In the genomic region with DNA sequence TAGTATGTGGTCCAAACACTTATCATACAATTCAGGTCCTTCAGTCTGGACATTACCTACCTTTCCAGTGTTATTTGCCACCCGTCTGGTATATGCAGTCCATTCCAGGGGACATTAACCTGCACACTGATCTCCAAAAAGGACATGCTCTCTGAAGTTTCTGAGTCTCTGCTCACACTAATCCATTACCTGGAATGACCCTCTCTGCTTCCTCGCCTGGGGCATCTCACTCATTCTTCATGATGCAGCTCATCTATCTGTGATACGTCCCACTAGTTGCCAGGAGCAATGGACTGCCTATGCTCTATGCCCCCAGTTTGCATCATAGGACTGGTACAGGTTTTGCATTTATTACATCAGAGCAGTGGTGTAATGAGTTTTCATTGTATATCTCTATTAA, we compare ENCODE assay signal across 13 cellular contexts.
"Had no signal": no experiment of that assay in that cellular context is flagged by ENCODE, and none has a peak within 500 bp of the region (broad histone marks: within the 10 kb centered on the region; RNA-seq: fewer than 3 reads in every experiment).

No MANE protein-coding gene starts in this region.

- H3K36me3 ChIP-seq: upper lobe of left lung had no signal

- H3K27ac Mint-ChIP-seq: activated naive CD4-positive, alpha-beta T cell treated with anti-CD3 and anti-CD28 coated beads, Interleukin-2, amount 50 U/mL, for 24 hours; dendritic cell treated with granulocyte-macrophage colony-stimulating factor and Interleukin-4, amounts not matched to agents 40 ng/mL and 50 ng/mL, for 4 days; naive thymus-derived CD4-positive, alpha-beta T cell had no signal

- H3K4me3 ChIP-seq: body of pancreas, lung, upper lobe of left lung had no signal

- H3K27ac ChIP-seq: body of pancreas, upper lobe of left lung had no signal

- H3K9me3 Mint-ChIP-seq: activated naive CD4-positive, alpha-beta T cell treated with anti-CD3 and anti-CD28 coated beads, Interleukin-2, amount 50 U/mL, for 24 hours; central memory CD8-positive, alpha-beta T cell; dendritic cell treated with granulocyte-macrophage colony-stimulating factor and Interleukin-4, amounts not matched to agents 40 ng/mL and 50 ng/mL, for 4 days had no signal

- H3K9me3 ChIP-seq: body of pancreas, upper lobe of left lung had no signal

- ATAC-seq: activated CD4-positive, CD25-positive, alpha-beta regulatory T cell treated with anti-CD3 and anti-CD28 coated beads, Interleukin-2, amount 50 U/mL, for 24 hours; body of pancreas; esophagus mucosa; left colon; naive thymus-derived CD4-positive, alpha-beta T cell had no signal

- H3K4me3 Mint-ChIP-seq: activated naive CD4-positive, alpha-beta T cell treated with anti-CD3 and anti-CD28 coated beads, Interleukin-2, amount 50 U/mL, for 24 hours; central memory CD8-positive, alpha-beta T cell; dendritic cell treated with granulocyte-macrophage colony-stimulating factor and Interleukin-4, amounts not matched to agents 40 ng/mL and 50 ng/mL, for 4 days had no signal

- DNase-seq: body of pancreas; left colon; naive thymus-derived CD4-positive, alpha-beta T cell; stimulated activated CD4-positive, alpha-beta T cell treated with anti-CD3 and anti-CD28 coated beads, Interleukin-12 subunit alpha, Interleukin-12 subunit beta, amount 100 ng/mL, for 4 hours; stimulated activated naive CD4-positive, alpha-beta T cell treated with Interleukin-2 at 50 U/mL for 16 hours; T-helper 2 cell; upper lobe of left lung had no signal

- H3K36me3 Mint-ChIP-seq: activated naive CD4-positive, alpha-beta T cell treated with anti-CD3 and anti-CD28 coated beads, Interleukin-2, amount 50 U/mL, for 24 hours; naive thymus-derived CD4-positive, alpha-beta T cell had no signal
